23 cellular contexts compared by ENCODE assay signal in the genomic region with DNA sequence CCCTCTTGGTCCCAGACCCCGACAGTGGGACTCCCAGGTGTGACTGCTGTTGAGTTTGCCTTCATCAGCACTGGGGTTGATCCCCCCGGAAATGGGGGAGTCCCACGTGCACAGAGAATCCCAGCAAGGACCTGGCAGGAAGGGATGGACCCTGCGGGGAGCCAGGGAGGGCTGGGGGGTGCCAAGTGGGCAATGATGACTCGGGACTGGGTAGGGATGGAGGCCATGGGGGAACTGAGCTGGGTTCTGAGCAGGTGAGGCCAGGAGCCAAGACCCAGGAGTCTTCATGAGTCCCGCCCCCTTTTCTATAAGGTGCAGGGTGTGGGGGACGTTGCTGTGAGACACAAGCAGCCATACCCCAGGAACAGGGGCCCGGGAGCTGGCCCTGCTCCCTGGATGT.
DNase-seq lines count a peak whose midpoint lies in the region; ATAC-seq, FAIRE-seq and TF ChIP-seq lines count a peak whose summit lies in the region.
"Had no signal": no experiment of that assay in that cellular context is flagged by ENCODE, and none has a peak within 500 bp of the region (broad histone marks: within the 10 kb centered on the region; RNA-seq: fewer than 3 reads in every experiment).

No MANE protein-coding gene starts in this region.

- intact Hi-C loops in Right ventricle myocardium superior (cut with DNase I) = no loop called here
- intact Hi-C loops in heart right ventricle (cut with DNase I) = no loop called here
- intact Hi-C loops in right cardiac atrium (cut with DNase I) = no loop called here
- intact Hi-C loops in spleen (cut with DNase I; ENCODE audit: low total_unique reads) = no loop called here

- no peak for TF ChIP-seq CTCF in heart right ventricle (IDR thresholded peaks at IDR 0.05)
- no peak for TF ChIP-seq CTCF in spleen (IDR thresholded peaks at IDR 0.05 in 8 of 11, conservative IDR thresholded peaks at IDR 0.05 in 3 of 11)
- no peak for TF ChIP-seq CTCF in foreskin keratinocyte (conservative IDR thresholded peaks at IDR 0.05)

- H3K27me3 ChIP-seq in heart right ventricle (peaks cover 0 to 44% (median 27%) of the 10 kb centered on the region in 7 donors), right cardiac atrium (ENCODE audit: control insufficient read depth, insufficient read depth) (no peaks in the 10 kb centered on the region), spleen (replicated peaks in 1 of 7) (peaks cover 0 to 70% (median 10%) of the 10 kb centered on the region in 7 donors), small intestine (ENCODE audit: control insufficient read depth in 2 of 2, insufficient read depth in 2 of 2, low read length in 2 of 2) (peaks cover 4 to 8% of the 10 kb centered on the region in 2 donors), foreskin keratinocyte (peaks cover 3% of the 10 kb centered on the region)
- H3K27me3 ChIP-seq in BLaER1 treated with 17β-estradiol and CSF1 and Interleukin-3, amounts not matched to agents 10 nM and 100 nM = peaks cover 0 to 9% (median 0%) of the 10 kb centered on the region in 11 experiments; a peak in 1 of 22 replicates

- H3K4me1 ChIP-seq in heart right ventricle (peaks cover 0 to 4% (median 2%) of the 10 kb centered on the region in 9 donors), right cardiac atrium (ENCODE audit: control insufficient read depth, insufficient read depth, low read length) (peaks cover 6% of the 10 kb centered on the region), spleen (peaks cover 0 to 2% (median 0%) of the 10 kb centered on the region in 6 donors), small intestine (ENCODE audit: control insufficient read depth in 2 of 2, insufficient read depth in 1 of 2, low read depth in 1 of 2, low read length in 1 of 2) (no peaks in the 10 kb centered on the region), foreskin keratinocyte (no peaks in the 10 kb centered on the region)
- peaks cover 39 to 66% (median 59%) of the 10 kb centered on the region in 10 experiments for H3K4me1 ChIP-seq in BLaER1 treated with 17β-estradiol and CSF1 and Interleukin-3, amounts not matched to agents 10 nM and 100 nM

- H4K20me1 ChIP-seq in BLaER1 treated with 17β-estradiol and CSF1 and Interleukin-3, amounts not matched to agents 10 nM and 100 nM = peaks cover 0 to 21% (median 0%) of the 10 kb centered on the region in 11 experiments; a peak in 2 of 22 replicates

- FAIRE-seq in small intestine (lab: Jason Lieb, UNC) = no peak
- FAIRE-seq: D721Med, G401.6, GM12891 had no signal

- no peak overlapping the region for H3K4me3 ChIP-seq in heart right ventricle
- no peak overlapping the region for H3K4me3 ChIP-seq in BLaER1 treated with 17β-estradiol and CSF1 and Interleukin-3, amounts not matched to agents 10 nM and 100 nM
- no peak overlapping the region for H3K4me3 ChIP-seq in right cardiac atrium (ENCODE audit: low read length)
- H3K4me3 ChIP-seq in spleen = no peak overlapping the region
- no peak overlapping the region for H3K4me3 ChIP-seq in small intestine (ENCODE audit: low read depth in 1 of 2, low read length in 2 of 2)

- H3K27ac ChIP-seq in heart right ventricle = no peak overlapping the region
- no peak overlapping the region for H3K27ac ChIP-seq in BLaER1 treated with 17β-estradiol and CSF1 and Interleukin-3, amounts not matched to agents 10 nM and 100 nM
- no peak overlapping the region for H3K27ac ChIP-seq in right cardiac atrium (ENCODE audit: low read length)
- no peak overlapping the region for H3K27ac ChIP-seq in spleen
- H3K27ac ChIP-seq in small intestine (ENCODE audit: low read depth in 1 of 2, low read length in 1 of 2) = no peak overlapping the region
- no peak overlapping the region for H3K27ac ChIP-seq in foreskin keratinocyte
- H3K27ac ChIP-seq: 22Rv1, C4-2B had no signal

- no peak for TF ChIP-seq POLR2A in spleen (IDR thresholded peaks at IDR 0.05)

- H3K4me2 ChIP-seq in BLaER1 treated with 17β-estradiol and CSF1 and Interleukin-3, amounts not matched to agents 10 nM and 100 nM = peak overlapping the region in 6 of 11 experiments; percentile 57 to 73 (median 66); a peak in 11 of 22 replicates

- DNase-seq in Right ventricle myocardium superior (peak; percentile 20), heart right ventricle (no peak), right cardiac atrium (peak in 2 of 3 donors; percentile 2 to 38), spleen (peak; percentile 58), small intestine (no peak), foreskin keratinocyte (no peak)
- DNase-seq: AML-193; CD8-positive, alpha-beta T cell; COR-L47; DMS153; DMS79 treated with DMSO at 0.1 percent for 48 hours; EL; GOT3; HCEC 1CT; IMR-90; KBM-7 had no signal

- WGBS in heart right ventricle, 2 donors = 85 to 93% methylated on average over 8 of the region's 8 CpGs
- WGBS in right cardiac atrium = 86% methylated on average over 8 of the region's 8 CpGs
- WGBS in spleen, 5 donors = 78 to 95% (median 82%) methylated on average over 8 of the region's 8 CpGs
- WGBS in small intestine, 3 donors = 83 to 88% (median 87%) methylated on average over 8 of the region's 8 CpGs

- ATAC-seq in Right ventricle myocardium superior (ENCODE audit: poor library complexity) = no peak
- no peak for ATAC-seq in heart right ventricle
- ATAC-seq in right cardiac atrium = no peak
- no peak for ATAC-seq in foreskin keratinocyte
- ATAC-seq in HG03342 (IDR thresholded peaks at IDR 0.05; ENCODE audit: unreplicated experiment) = no peak
- ATAC-seq: CD8-positive, alpha-beta T cell had no signal

- H3K9me3 ChIP-seq in heart right ventricle (no peaks in the 10 kb centered on the region), right cardiac atrium (ENCODE audit: control insufficient read depth, low read length) (no peaks in the 10 kb centered on the region), spleen (no peaks in the 10 kb centered on the region), small intestine (ENCODE audit: control insufficient read depth, low read depth) (no peaks in the 10 kb centered on the region)
- no peaks in the 10 kb centered on the region for H3K9me3 ChIP-seq in BLaER1 treated with 17β-estradiol and CSF1 and Interleukin-3, amounts not matched to agents 10 nM and 100 nM (replicated peaks in 1 of 11)

- H3K36me3 ChIP-seq in heart right ventricle = no peaks in the 10 kb centered on the region
- no peaks in the 10 kb centered on the region for H3K36me3 ChIP-seq in BLaER1 treated with 17β-estradiol and CSF1 and Interleukin-3, amounts not matched to agents 10 nM and 100 nM
- no peaks in the 10 kb centered on the region for H3K36me3 ChIP-seq in spleen
- no peaks in the 10 kb centered on the region for H3K36me3 ChIP-seq in small intestine (ENCODE audit: control insufficient read depth in 2 of 2, insufficient read depth in 2 of 2, low read length in 2 of 2)

- no peak overlapping the region for H3K9ac ChIP-seq in BLaER1 treated with 17β-estradiol and CSF1 and Interleukin-3, amounts not matched to agents 10 nM and 100 nM

Comparison
In these comparisons a context has a peak if more than half of its experiments do, and no peak if none do; other contexts are left out.
1. DNase-seq: peak in Right ventricle myocardium superior (single experiment), right cardiac atrium (2 of 3) and spleen (single experiment); none in heart right ventricle (0 of 2), small intestine (single experiment) and foreskin keratinocyte (0 of 2).